Comparison of ENCODE assay signal across 8 cellular contexts in genomic region chr17:74872313-74873035, GRCh38. TPM values are rescaled to one million over a fixed set of nuclear protein-coding genes. Genes with fewer than 3 reads are reported as not detected.
DNase-seq lines count a peak whose midpoint lies in the region; ATAC-seq and TF ChIP-seq lines count a peak whose summit lies in the region.

Gene FDXR (minus strand): TSS chr17:74872994. CDS start chr17:74872944, 50 bp downstream.

- DNase-seq in cardiac muscle cell (ENCODE audit: low read depth in 1 of 2, low spot score in 1 of 2) (no peak), left ventricle myocardium superior (no peak), immature natural killer cell (no peak), suprapubic skin (ENCODE audit: low spot score in 2 of 2) (peak in 1 of 2 donors; percentile 59), NCI-H1048 (lab: John Stamatoyannopoulos, UW) (no peak), foreskin melanocyte (no peak)

- H3K36me3 ChIP-seq in cardiac muscle cell (no peaks in the 10 kb centered on the region), suprapubic skin (no peaks in the 10 kb centered on the region)

- H3K9me3 ChIP-seq in cardiac muscle cell (ENCODE audit: low read depth) (no peaks in the 10 kb centered on the region), suprapubic skin (no peaks in the 10 kb centered on the region)

- 11% methylated on average over 27 of the region's 38 CpGs for WGBS in suprapubic skin

- peak within 1 kb of the TSS; percentile 88 for H3K27ac Mint-ChIP-seq in activated T-helper 17 cell treated with anti-CD3 and anti-CD28 coated beads, Interleukin-2, amount 50 U/mL, for 72 hours
- peak within 1 kb of the TSS; percentile 92 to 97 (median 96) for H3K27ac Mint-ChIP-seq in immature natural killer cell

- H3K27me3 ChIP-seq in cardiac muscle cell (no peaks in the 10 kb centered on the region), suprapubic skin (no peaks in the 10 kb centered on the region)

- ATAC-seq in left ventricle myocardium superior (no peak), HG03175 (IDR thresholded peaks at IDR 0.05; ENCODE audit: unreplicated experiment) (peak; percentile 17)
- peak; percentile 30 for ATAC-seq in activated T-helper 17 cell treated with anti-CD3 and anti-CD28 coated beads, Interleukin-2, amount 50 U/mL, for 72 hours (replicated peaks)

- peak within 1 kb of the TSS; percentile 91 for H3K4me3 Mint-ChIP-seq in activated T-helper 17 cell treated with anti-CD3 and anti-CD28 coated beads, Interleukin-2, amount 50 U/mL, for 72 hours
- H3K4me3 Mint-ChIP-seq in immature natural killer cell = peak within 1 kb of the TSS; percentile 85 to 93 (median 89)

- H3K9me3 Mint-ChIP-seq in activated T-helper 17 cell treated with anti-CD3 and anti-CD28 coated beads, Interleukin-2, amount 50 U/mL, for 72 hours = no peaks in the 10 kb centered on the region
- H3K9me3 Mint-ChIP-seq in immature natural killer cell = no peaks in the 10 kb centered on the region

- TF ChIP-seq CTCF in cardiac muscle cell (IDR thresholded peaks at IDR 0.05; ENCODE audit: low read depth, low read length) (no peak), suprapubic skin (IDR thresholded peaks at IDR 0.05) (no peak)

- H3K4me1 ChIP-seq in cardiac muscle cell (ENCODE audit: low read depth) (peaks cover 46% of the 10 kb centered on the region), suprapubic skin (peaks cover 22% of the 10 kb centered on the region)

- H3K4me1 Mint-ChIP-seq in activated T-helper 17 cell treated with anti-CD3 and anti-CD28 coated beads, Interleukin-2, amount 50 U/mL, for 72 hours = peaks cover 16% of the 10 kb centered on the region
- peaks cover 14 to 19% of the 10 kb centered on the region in 2 donors for H3K4me1 Mint-ChIP-seq in immature natural killer cell

- intact Hi-C loops in left ventricle myocardium superior (cut with micrococcal nuclease) = no loop called here

- H3K4me3 ChIP-seq in cardiac muscle cell (peak within 1 kb of the TSS; percentile 65), suprapubic skin (peak within 1 kb of the TSS; percentile 61)

- H3K27ac ChIP-seq in cardiac muscle cell = peak within 1 kb of the TSS; percentile 80
- peak within 1 kb of the TSS; percentile 87 for H3K27ac ChIP-seq in suprapubic skin

- peaks cover 26% of the 10 kb centered on the region for H3K36me3 Mint-ChIP-seq in activated T-helper 17 cell treated with anti-CD3 and anti-CD28 coated beads, Interleukin-2, amount 50 U/mL, for 72 hours (ENCODE audit: low read depth)
- H3K36me3 Mint-ChIP-seq in immature natural killer cell = no peaks in the 10 kb centered on the region

- peak in 1 of 2 donors; percentile 23 for TF ChIP-seq POLR2A in suprapubic skin (IDR thresholded peaks at IDR 0.05)

- no peak for TF ChIP-seq EP300 in suprapubic skin (IDR thresholded peaks at IDR 0.05)

- no peaks in the 10 kb centered on the region for H3K27me3 Mint-ChIP-seq in activated T-helper 17 cell treated with anti-CD3 and anti-CD28 coated beads, Interleukin-2, amount 50 U/mL, for 72 hours
- H3K27me3 Mint-ChIP-seq in immature natural killer cell (ENCODE audit: low read depth in 3 of 3) = peaks cover 8 to 11% (median 10%) of the 10 kb centered on the region in 3 donors

RNA-seq across cellular contexts. Expression of gene FDXR, which starts in this region (rescaled TPM):
- total RNA-seq in cardiac muscle cell (44.6 and 44.7 TPM in 2 replicates), left ventricle myocardium superior (4.5 TPM), suprapubic skin (10 to 100 TPM; 19.1 to 34.1 (median 24.7) TPM)
- polyA plus RNA-seq in cardiac muscle cell (49.9 and 55.9 TPM in 2 replicates), immature natural killer cell (10 to 100 TPM in 1 of 3 donors, 1 to 10 TPM in 2; 3.9 to 10.3 (median 8.0) TPM)
- total RNA-seq in activated T-helper 17 cell treated with anti-CD3 and anti-CD28 coated beads, Interleukin-2, amount 50 U/mL, for 72 hours = 10 to 100 TPM; 56.7 to 58.4 TPM
